32 cellular contexts compared by ENCODE assay signal in the genomic region with DNA sequence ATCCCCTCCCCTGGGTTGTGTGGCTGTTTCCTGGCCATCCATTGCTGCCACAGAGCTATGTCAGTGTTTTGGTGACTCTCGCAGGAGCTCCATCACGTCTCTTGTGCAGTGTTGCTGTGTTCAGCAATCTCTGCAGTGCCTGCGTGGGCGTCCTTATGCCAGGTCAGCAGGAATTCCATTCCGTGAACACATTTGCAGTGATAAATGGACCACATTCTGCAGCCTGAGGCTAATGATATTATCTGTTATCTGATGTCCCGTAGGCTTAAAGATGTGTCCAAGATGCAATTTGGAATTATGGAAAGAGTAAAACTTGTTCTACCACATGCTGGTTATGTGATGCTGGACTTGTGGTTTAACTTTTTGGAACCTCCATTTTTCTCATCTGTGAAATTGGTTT. TPM values are rescaled to one million over a fixed set of nuclear protein-coding genes. Genes with fewer than 3 reads are reported as not detected.
"Had no signal": no experiment of that assay in that cellular context is flagged by ENCODE, and none has a peak within 500 bp of the region (broad histone marks: within the 10 kb centered on the region; RNA-seq: fewer than 3 reads in every experiment).

No MANE protein-coding gene starts in this region.

- H3K4me3 ChIP-seq: adrenal gland, gastroesophageal sphincter, lower lobe of right lung, mucosa of descending colon, prostate gland, sigmoid colon, stomach, thyroid gland had no signal

- H3K27ac ChIP-seq: adrenal gland, gastroesophageal sphincter, lower lobe of right lung, prostate gland, sigmoid colon, stomach, thyroid gland had no signal

- H3K4me3 Mint-ChIP-seq: activated CD4-positive, alpha-beta T cell treated with anti-CD3 and anti-CD28 coated beads for 36 hours; activated naive CD4-positive, alpha-beta T cell treated with anti-CD3 and anti-CD28 coated beads for 36 hours; activated naive CD8-positive, alpha-beta T cell treated with anti-CD3 and anti-CD28 coated beads for 36 hours; effector memory CD8-positive, alpha-beta T cell; natural killer cell treated with Interleukin-12 subunit alpha and Interleukin-12 subunit beta and Interleukin-15 and Interleukin-18, amount 100 ng/mL, for 72 hours; stimulated activated naive B cell treated with anti-CD40 and anti-IgM and Interleukin-4, amounts not matched to agents 10 μg/mL and 1 μg/mL and 100 μg/mL, for 72 hours had no signal

- H3K4me1 Mint-ChIP-seq: activated CD4-positive, alpha-beta T cell treated with anti-CD3 and anti-CD28 coated beads for 36 hours; activated naive CD8-positive, alpha-beta T cell treated with anti-CD3 and anti-CD28 coated beads for 36 hours; stimulated activated naive B cell treated with anti-CD40 and anti-IgM and Interleukin-4, amounts not matched to agents 10 μg/mL and 1 μg/mL and 100 μg/mL, for 72 hours had no signal

- H3K27me3 Mint-ChIP-seq: stimulated activated naive B cell treated with anti-CD40 and anti-IgM and Interleukin-4, amounts not matched to agents 10 μg/mL and 1 μg/mL and 100 μg/mL, for 72 hours had no signal

- FAIRE-seq: endothelial cell of umbilical vein, small intestine had no signal

- H3K36me3 ChIP-seq: adrenal gland, gastroesophageal sphincter, lower lobe of right lung, prostate gland, sigmoid colon, stomach, thyroid gland had no signal

- ATAC-seq: activated CD4-positive, alpha-beta T cell treated with anti-CD3 and anti-CD28 coated beads for 36 hours; effector memory CD8-positive, alpha-beta T cell; gastroesophageal sphincter; left lobe of liver; lower lobe of right lung; mucosa of descending colon; natural killer cell treated with Interleukin-12 subunit alpha and Interleukin-12 subunit beta and Interleukin-15 and Interleukin-18, amount 100 ng/mL, for 72 hours; stimulated activated naive B cell treated with anti-CD40 and anti-IgM and Interleukin-4, amounts not matched to agents 10 μg/mL and 1 μg/mL and 100 μg/mL, for 72 hours had no signal

- H3K9me3 ChIP-seq: adrenal gland, gastroesophageal sphincter, lower lobe of right lung, mucosa of descending colon, prostate gland, sigmoid colon, stomach, thyroid gland had no signal

- H3K27ac Mint-ChIP-seq: activated CD4-positive, alpha-beta T cell treated with anti-CD3 and anti-CD28 coated beads for 36 hours; activated naive CD4-positive, alpha-beta T cell treated with anti-CD3 and anti-CD28 coated beads for 36 hours; activated naive CD8-positive, alpha-beta T cell treated with anti-CD3 and anti-CD28 coated beads for 36 hours; effector memory CD8-positive, alpha-beta T cell; natural killer cell treated with Interleukin-12 subunit alpha and Interleukin-12 subunit beta and Interleukin-15 and Interleukin-18, amount 100 ng/mL, for 72 hours; stimulated activated naive B cell treated with anti-CD40 and anti-IgM and Interleukin-4, amounts not matched to agents 10 μg/mL and 1 μg/mL and 100 μg/mL, for 72 hours had no signal

- H3K36me3 Mint-ChIP-seq: activated naive CD8-positive, alpha-beta T cell treated with anti-CD3 and anti-CD28 coated beads for 36 hours; natural killer cell treated with Interleukin-12 subunit alpha and Interleukin-12 subunit beta and Interleukin-15 and Interleukin-18, amount 100 ng/mL, for 72 hours; stimulated activated naive B cell treated with anti-CD40 and anti-IgM and Interleukin-4, amounts not matched to agents 10 μg/mL and 1 μg/mL and 100 μg/mL, for 72 hours had no signal

- DNase-seq: activated CD4-positive, alpha-beta T cell treated with anti-CD3 and anti-CD28 coated beads for 36 hours; activated CD4-positive, alpha-beta T cell treated with anti-CD3 and anti-CD28 coated beads, Interleukin-2, amount 50 U/mL, for 4 hours; activated CD4-positive, CD25-positive, alpha-beta regulatory T cell; activated CD8-positive, alpha-beta memory T cell treated with anti-CD3 and anti-CD28 coated beads for 24 hours; activated effector memory CD4-positive, alpha-beta T cell treated with Interleukin-2 at 50 U/mL for 16 hours; activated naive CD4-positive, alpha-beta T cell treated with anti-CD3 and anti-CD28 coated beads for 36 hours; activated naive CD8-positive, alpha-beta T cell treated with anti-CD3 and anti-CD28 coated beads for 36 hours; adrenal gland; caudate nucleus; cortex of kidney; effector memory CD8-positive, alpha-beta T cell; hippocampal formation; lower lobe of right lung; mucosa of descending colon; retina; sigmoid colon; small intestine; stimulated activated CD4-positive, alpha-beta T cell treated with anti-CD3 and anti-CD28 coated beads, Interleukin-15, amount 100 ng/mL, for 24 hours; stimulated activated CD4-positive, alpha-beta T cell treated with anti-CD3 and anti-CD28 coated beads, Interleukin-2, amount 100 ng/mL, for 24 hours; stimulated activated naive B cell treated with anti-CD40 and anti-IgM and Interleukin-4, amounts not matched to agents 10 μg/mL and 1 μg/mL and 100 μg/mL, for 72 hours; stomach; thyroid gland had no signal

- H3K27me3 ChIP-seq: adrenal gland, gastroesophageal sphincter, sigmoid colon, stomach, thyroid gland had no signal

- H3K9me3 Mint-ChIP-seq: activated naive CD4-positive, alpha-beta T cell treated with anti-CD3 and anti-CD28 coated beads for 36 hours; activated naive CD8-positive, alpha-beta T cell treated with anti-CD3 and anti-CD28 coated beads for 36 hours; effector memory CD8-positive, alpha-beta T cell; natural killer cell treated with Interleukin-12 subunit alpha and Interleukin-12 subunit beta and Interleukin-15 and Interleukin-18, amount 100 ng/mL, for 72 hours had no signal

- H3K4me1 ChIP-seq: adrenal gland, gastroesophageal sphincter, lower lobe of right lung, prostate gland, sigmoid colon, stomach, thyroid gland had no signal

RNA-seq across cellular contexts. Expression of a gene that starts 25.5 kb away (rescaled TPM):
- total RNA-seq: activated CD4-positive, alpha-beta T cell treated with anti-CD3 and anti-CD28 coated beads for 36 hours; activated naive CD4-positive, alpha-beta T cell treated with anti-CD3 and anti-CD28 coated beads for 36 hours; activated naive CD8-positive, alpha-beta T cell treated with anti-CD3 and anti-CD28 coated beads for 36 hours; chondrocyte; endothelial cell of umbilical vein; fibroblast of villous mesenchyme; gastroesophageal sphincter; kidney epithelial cell; natural killer cell treated with Interleukin-12 subunit alpha and Interleukin-12 subunit beta and Interleukin-15 and Interleukin-18, amount 100 ng/mL, for 72 hours; osteocyte; T-helper 1 cell treated with Interleukin-12 subunit alpha and Interleukin-12 subunit beta and Interleukin-4 antibody, amounts not matched to agents 30 ng/mL and 1 ng/mL, for 36 hours had no signal
- polyA plus RNA-seq: endothelial cell of umbilical vein, stomach had no signal
